In genomic region chr3:195207731-195208130, GRCh38 we compare ENCODE assay signal across 10 cellular contexts.
A peak's percentile ranks its signal among the peaks of the same experiment; 100 is the strongest.
DNase-seq lines count a peak whose midpoint lies in the region; ATAC-seq and TF ChIP-seq lines count a peak whose summit lies in the region.
"Had no signal": no experiment of that assay in that cellular context is flagged by ENCODE, and none has a peak within 500 bp of the region (broad histone marks: within the 10 kb centered on the region; RNA-seq: fewer than 3 reads in every experiment).

No MANE protein-coding gene starts in this region.

- no peak overlapping the region for H3K4me3 ChIP-seq in A673 (ENCODE audit: low read depth, low read length, poor library complexity, severe bottlenecking)

- no peaks in the 10 kb centered on the region for H3K27me3 ChIP-seq in A673 (replicated peaks; ENCODE audit: insufficient read depth, low read depth, low read length, poor library complexity)
- H3K27me3 ChIP-seq in layer of hippocampus (ENCODE audit: control insufficient read depth, insufficient read depth, low read length) = no peaks in the 10 kb centered on the region

- intact Hi-C loops in A673 (cut with micrococcal nuclease; ENCODE audit: unreplicated experiment) = no loop called here

- BruUV-seq in A673 (replicated peaks; lab: Mats Ljungman, UMichigan) = no TSS peak

- POLR2A ChIA-PET in A673 (lab: Charles Lee; ENCODE audit: low non-redundant PET) = no interaction called here

- ATAC-seq in GM21423 (IDR thresholded peaks at IDR 0.05; ENCODE audit: unreplicated experiment) (peak; percentile 19), HG03521 (IDR thresholded peaks at IDR 0.05; ENCODE audit: unreplicated experiment) (peak; percentile 10), HG03139 (IDR thresholded peaks at IDR 0.05; ENCODE audit: unreplicated experiment) (no peak)

- no peaks in the 10 kb centered on the region for H3K36me3 ChIP-seq in A673 (ENCODE audit: insufficient read depth, low read length, poor library complexity, severe bottlenecking)

- H3K4me1 ChIP-seq in A673 (ENCODE audit: insufficient read depth, low read length, poor library complexity, severe bottlenecking) = peaks cover 50% of the 10 kb centered on the region

- no peaks in the 10 kb centered on the region for H3K9me3 ChIP-seq in A673 (ENCODE audit: low read depth, low read length, poor library complexity, severe bottlenecking)

- DNase-seq in A673 (ENCODE audit: low spot score) (peak; percentile 55), kidney tubule cell (ENCODE audit: low spot score) (no peak)
- no peak for DNase-seq in stimulated activated naive CD4-positive, alpha-beta T cell (lab: John Stamatoyannopoulos, UW)
- DNase-seq in activated CD4-positive, alpha-beta T cell treated with anti-CD3 and anti-CD28 coated beads, Interleukin-2, amount 50 U/mL, for 1 hour = no peak
- DNase-seq: cortex of kidney, NCI-H1048 had no signal

- no peak for TF ChIP-seq CTCF in A673 (conservative IDR thresholded peaks at IDR 0.05; ENCODE audit: low read depth, low read length)

- CTCF ChIA-PET in A673 (lab: Charles Lee) = no interaction called here

- H3K27ac ChIP-seq in A673 (ENCODE audit: low read depth, low read length, poor library complexity, severe bottlenecking) = no peak overlapping the region
- peak overlapping the region; percentile 4 for H3K27ac ChIP-seq in layer of hippocampus (ENCODE audit: low read depth, low read length)
